Comparison of ENCODE assay signal across 8 cellular contexts in genomic region chr15:81000144-81000625, GRCh38. TPM values are rescaled to one million over a fixed set of nuclear protein-coding genes. Genes with fewer than 3 reads are reported as not detected.
DNase-seq lines count a peak whose midpoint lies in the region; ATAC-seq and TF ChIP-seq lines count a peak whose summit lies in the region.

No MANE protein-coding gene starts in this region.

- no peaks in the 10 kb centered on the region for H3K9me3 ChIP-seq in SK-N-SH
- no peaks in the 10 kb centered on the region for H3K9me3 ChIP-seq in esophagus muscularis mucosa

- H3K36me3 ChIP-seq in SK-N-SH (replicated peaks in 1 of 2; ENCODE audit: control insufficient read depth in 1 of 2, insufficient read depth in 2 of 2, low read length in 1 of 2): peaks cover 16 to 20% of the 10 kb centered on the region in 2 experiments
- H3K36me3 ChIP-seq in esophagus muscularis mucosa: peaks cover 5 to 14% (median 10%) of the 10 kb centered on the region in 4 donors

- no peaks in the 10 kb centered on the region for H3K27me3 ChIP-seq in SK-N-SH (ENCODE audit: insufficient read depth)
- no peaks in the 10 kb centered on the region for H3K27me3 ChIP-seq in esophagus muscularis mucosa

- POLR2A ChIA-PET in SK-N-SH (lab: Yijun Ruan, JAX): interaction anchor here (1.3 kb wide), 1 partner anchor 9 kb away, joined by 8 read pairs; no protein-coding TSS in a partner anchor

- TF ChIP-seq CTCF in SK-N-SH (IDR thresholded peaks at IDR 0.05): no peak
- TF ChIP-seq CTCF in esophagus muscularis mucosa (IDR thresholded peaks at IDR 0.05): no peak
- TF ChIP-seq CTCF in neural crest cell (conservative IDR thresholded peaks at IDR 0.05): no peak

- H3K9ac ChIP-seq in SK-N-SH: peak overlapping the region; percentile 96

- peaks cover 43% of the 10 kb centered on the region for H3K79me2 ChIP-seq in SK-N-SH (ENCODE audit: insufficient read depth)

- peaks cover 9% of the 10 kb centered on the region for H3K36me3 Mint-ChIP-seq in neural crest cell (ENCODE audit: low read depth)

- H3K4me2 ChIP-seq in SK-N-SH: peak overlapping the region; percentile 91

- H3F3A ChIP-seq in SK-N-SH (replicated peaks; ENCODE audit: insufficient read depth): peaks cover 11% of the 10 kb centered on the region

- H3K4me1 ChIP-seq in SK-N-SH (ENCODE audit: control insufficient read depth in 1 of 2, insufficient read depth in 2 of 2, low read depth in 1 of 2, low read length in 1 of 2): peaks cover 11 to 16% of the 10 kb centered on the region in 2 experiments; a peak in 3 of 4 replicates
- peaks cover under 1 to 48% (median 44%) of the 10 kb centered on the region in 4 donors for H3K4me1 ChIP-seq in esophagus muscularis mucosa

- H3K9me3 Mint-ChIP-seq in neural crest cell: peaks cover 2% of the 10 kb centered on the region

- H2AFZ ChIP-seq in SK-N-SH (ENCODE audit: low read depth): peak overlapping the region; percentile 93

- intact Hi-C loops in esophagus muscularis mucosa (cut with DNase I): no loop called here

- H3K4me1 Mint-ChIP-seq in neural crest cell: peaks cover 27% of the 10 kb centered on the region

- DNase-seq in NCI-H2171 treated with DMSO at 0.1 percent for 48 hours (lab: John Stamatoyannopoulos, UW): peak; percentile 27
- no peak for DNase-seq in NCI-H2171 (lab: John Stamatoyannopoulos, UW)
- DNase-seq in SK-N-SH: no peak
- no peak for DNase-seq in esophagus muscularis mucosa (ENCODE audit: extremely low spot score)
- no peak for DNase-seq in neural crest cell (ENCODE audit: low read depth, low spot score)
- no peak for DNase-seq in SIG-M5 (lab: John Stamatoyannopoulos, UW)

- H3K27me3 Mint-ChIP-seq in neural crest cell (ENCODE audit: low read depth): no peaks in the 10 kb centered on the region

- no peak for ATAC-seq in GM18505 (IDR thresholded peaks at IDR 0.05; ENCODE audit: unreplicated experiment)
- no peak for ATAC-seq in GM18502 (IDR thresholded peaks at IDR 0.05; ENCODE audit: poor library complexity, unreplicated experiment)

- TF ChIP-seq EP300 in SK-N-SH (IDR thresholded peaks at IDR 0.05; ENCODE audit: borderline replicate concordance in 1 of 2, low read depth in 1 of 2, low read length in 1 of 2): no peak
- no peak for TF ChIP-seq EP300 in esophagus muscularis mucosa (IDR thresholded peaks at IDR 0.05)

- TF ChIP-seq POLR2A in esophagus muscularis mucosa (IDR thresholded peaks at IDR 0.05; ENCODE audit: low read depth) (no peak), GM18505 (IDR thresholded peaks at IDR 0.05; ENCODE audit: borderline replicate concordance, extremely low read depth, insufficient read depth, insufficient read length) (no peak)

- WGBS in SK-N-SH (ENCODE audit: low lambda C conversion rate): 7% methylated on average over 19 of the region's 21 CpGs
- whole genome bisulfite sequencing in esophagus muscularis mucosa: 9% methylated on average over 21 of the region's 21 CpGs

- no peaks in the 10 kb centered on the region for H3K9me2 ChIP-seq in SK-N-SH

- CTCF ChIA-PET in SK-N-SH (lab: Yijun Ruan, JAX): interaction anchor here (0.8 kb wide), 1 partner anchor 266 kb away, joined by 4 read pairs; no protein-coding TSS in a partner anchor

- H4K20me1 ChIP-seq in SK-N-SH (ENCODE audit: insufficient read depth): peaks cover 30% of the 10 kb centered on the region

- peak overlapping the region; percentile 97 for H3K4me3 Mint-ChIP-seq in neural crest cell

- H3K4me3 ChIP-seq in SK-N-SH (ENCODE audit: low read depth in 2 of 2, low read length in 1 of 2) (peak overlapping the region; percentile 89 to 97), esophagus muscularis mucosa (peak overlapping the region; percentile 87 to 97 (median 94))

- H3K27ac Mint-ChIP-seq in neural crest cell (ENCODE audit: unreplicated experiment): peak overlapping the region; percentile 97

- H3K27ac ChIP-seq in SK-N-SH (ENCODE audit: low read depth in 2 of 2, low read length in 1 of 2) (peak overlapping the region; percentile 87 to 90), esophagus muscularis mucosa (replicated peaks in 1 of 4) (peak overlapping the region; percentile 93 to 99 (median 97))

- no peak for TF ChIP-seq RAD21 in SK-N-SH (IDR thresholded peaks at IDR 0.05; ENCODE audit: low read length)

TF ChIP-seq in SK-N-SH, 30 proteins besides CTCF, POLR2A, EP300 and RAD21:
- no peak for TF ChIP-seq MEF2A (IDR thresholded peaks at IDR 0.05; ENCODE audit: borderline replicate concordance, low read depth)
- peak; percentile 46; the same call in 1 of the 2 replicates for TF ChIP-seq MXI1 (IDR thresholded peaks at IDR 0.05; ENCODE audit: low read depth, low read length)

RNA-seq across cellular contexts. Expression of gene TLNRD1, which starts 0.5 kb away (rescaled TPM):
- polyA plus RNA-seq in SK-N-SH (2012; rRNA removed): 4.4 and 5.0 TPM in 2 replicates
- polyA plus RNA-seq in SK-N-SH (2012; cell fraction: cytosol; rRNA removed): 2.5 and 4.3 TPM in 2 replicates
- 3.0 and 3.5 TPM in 2 replicates for polyA plus RNA-seq in SK-N-SH (2012; cell fraction: nucleus; rRNA removed)
- total RNA-seq in esophagus muscularis mucosa (10 to 100 TPM; 15.8 to 45.7 (median 33.1) TPM), neural crest cell (30.6 and 31.7 TPM in 2 replicates)

RNA-seq across cellular contexts. Expression of gene MESD, which starts 10.6 kb away (rescaled TPM):
- polyA plus RNA-seq in SK-N-SH (2012; rRNA removed): 12.3 and 15.2 TPM in 2 replicates
- 16.6 and 17.6 TPM in 2 replicates for polyA plus RNA-seq in SK-N-SH (2012; cell fraction: cytosol; rRNA removed)
- 9.3 and 11.0 TPM in 2 replicates for polyA plus RNA-seq in SK-N-SH (2012; cell fraction: nucleus; rRNA removed)
- 10 to 100 TPM; 14.1 to 17.4 (median 14.5) TPM for total RNA-seq in esophagus muscularis mucosa
- total RNA-seq in neural crest cell: 30.7 and 31.9 TPM in 2 replicates
